ENCODE assay signal across 1 cellular context in the genomic region with DNA sequence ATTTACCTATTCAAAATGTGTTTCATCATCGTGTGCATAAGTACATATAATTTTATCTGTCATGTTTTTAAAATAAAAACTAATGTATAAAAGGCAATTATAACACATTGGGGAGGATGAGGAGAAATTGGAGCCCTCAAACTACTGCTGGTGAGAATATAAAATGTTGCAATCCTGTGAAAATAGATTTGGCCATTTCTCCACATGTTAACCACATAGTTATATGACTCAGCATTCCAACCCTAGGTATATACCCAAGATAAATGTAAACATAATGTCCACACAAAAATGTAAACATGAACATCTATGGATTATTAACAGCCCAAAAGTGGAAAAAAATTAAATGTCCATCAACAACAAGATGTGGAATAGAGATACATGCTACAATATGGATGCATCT.
A peak's percentile ranks its signal among the peaks of the same experiment; 100 is the strongest.
TF ChIP-seq lines count a peak whose summit lies in the region.

No MANE protein-coding gene starts in this region.

TF ChIP-seq in IMR-90, 13 proteins besides CTCF, POLR2A, EP300 and RAD21 (continued from another document):
- no peak for TF ChIP-seq MXI1 (IDR thresholded peaks at IDR 0.05; ENCODE audit: borderline replicate concordance, low read depth, low read length)
- TF ChIP-seq CHD1 (IDR thresholded peaks at IDR 0.05; ENCODE audit: low read depth, low read length): no peak
- TF ChIP-seq RCOR1 (IDR thresholded peaks at IDR 0.05; ENCODE audit: insufficient replicate concordance, low read length): no peak
- TF ChIP-seq FOS (IDR thresholded peaks at IDR 0.05; ENCODE audit: low read depth, low read length): peak; percentile 17; the same call in 1 of the 2 replicates
- TF ChIP-seq, protein P1, sequence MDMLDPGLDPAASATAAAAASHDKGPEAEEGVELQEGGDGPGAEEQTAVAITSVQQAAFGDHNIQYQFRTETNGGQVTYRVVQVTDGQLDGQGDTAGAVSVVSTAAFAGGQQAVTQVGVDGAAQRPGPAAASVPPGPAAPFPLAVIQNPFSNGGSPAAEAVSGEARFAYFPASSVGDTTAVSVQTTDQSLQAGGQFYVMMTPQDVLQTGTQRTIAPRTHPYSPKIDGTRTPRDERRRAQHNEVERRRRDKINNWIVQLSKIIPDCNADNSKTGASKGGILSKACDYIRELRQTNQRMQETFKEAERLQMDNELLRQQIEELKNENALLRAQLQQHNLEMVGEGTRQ (IDR thresholded peaks at IDR 0.05; ENCODE audit: low read depth, low read length): no peak
- TF ChIP-seq CEBPB (IDR thresholded peaks at IDR 0.05; ENCODE audit: low read depth, low read length): peak; percentile 88
